23 cellular contexts compared by ENCODE assay signal in genomic region chr7:14892961-14893360, GRCh38. TPM values are rescaled to one million over a fixed set of nuclear protein-coding genes. Genes with fewer than 3 reads are reported as not detected.
DNase-seq lines count a peak whose midpoint lies in the region; ATAC-seq, FAIRE-seq and TF ChIP-seq lines count a peak whose summit lies in the region.
"Had no signal": no experiment of that assay in that cellular context is flagged by ENCODE, and none has a peak within 500 bp of the region (broad histone marks: within the 10 kb centered on the region; RNA-seq: fewer than 3 reads in every experiment).

No MANE protein-coding gene starts in this region.

- no peak overlapping the region for H3K4me3 ChIP-seq in PC-3 (ENCODE audit: low read length)
- H3K4me3 ChIP-seq: GM23338 had no signal

- H3K9me3 ChIP-seq in PC-3 (ENCODE audit: low read length): no peaks in the 10 kb centered on the region

- FAIRE-seq in H54 (lab: Jason Lieb, UNC): peak; percentile 95
- FAIRE-seq: RCC 7860 had no signal

- intact Hi-C loops in PC-3 (cut with micrococcal nuclease): no loop called here
- intact Hi-C loops in posterior cingulate gyrus (cut with DNase I): no loop called here

- CTCF ChIA-PET in PC-3 (lab: Charles Lee): no interaction called here

- POLR2A ChIA-PET in PC-3 (lab: Charles Lee; ENCODE audit: unreplicated experiment): no interaction called here

- no peak overlapping the region for H2AFZ ChIP-seq in PC-3 (ENCODE audit: low read length)
- H2AFZ ChIP-seq: GM23338 had no signal

- no peaks in the 10 kb centered on the region for H3K27me3 ChIP-seq in PC-3 (ENCODE audit: low read length)

- H3K79me2 ChIP-seq in PC-3 (ENCODE audit: low read length): no peaks in the 10 kb centered on the region

- ATAC-seq in PC-3: peak; percentile 65
- no peak for ATAC-seq in esophagus mucosa
- no peak for ATAC-seq in HG02938 (IDR thresholded peaks at IDR 0.05; ENCODE audit: unreplicated experiment)
- ATAC-seq: GM23338, Right ventricle myocardium inferior had no signal

- no peak overlapping the region for H3K4me2 ChIP-seq in PC-3 (ENCODE audit: low read length)
- H3K4me2 ChIP-seq: GM23338 had no signal

- no TSS peak for BruUV-seq in PC-3 (replicated peaks; lab: Mats Ljungman, UMichigan)

- H4K20me1 ChIP-seq in PC-3 (ENCODE audit: low read length): no peaks in the 10 kb centered on the region

- H3K9ac ChIP-seq in PC-3 (ENCODE audit: low read length): no peak overlapping the region

- H3K27ac ChIP-seq in PC-3 (ENCODE audit: low read length): no peak overlapping the region

- no peaks in the 10 kb centered on the region for H3K9me2 ChIP-seq in PC-3 (replicated peaks; ENCODE audit: low read length)

- TF ChIP-seq CTCF in PC-3 (conservative IDR thresholded peaks at IDR 0.05; ENCODE audit: low read depth, low read length): no peak

- no peaks in the 10 kb centered on the region for H3F3A ChIP-seq in PC-3 (ENCODE audit: low read length, unreplicated experiment)

- H3K4me1 ChIP-seq in PC-3 (ENCODE audit: insufficient read depth, low read length): peaks cover 16% of the 10 kb centered on the region; the same call in 1 of the 2 replicates

- DNase-seq in COLO829 (ENCODE audit: low spot score) (peak; percentile 21), H54 (ENCODE audit: insufficient read length, low spot score) (no peak), PC-3 (peak; percentile 42), dermis blood vessel endothelial cell (peak; percentile 17), anterior cingulate cortex (lab: John Stamatoyannopoulos, UW) (no peak), posterior cingulate gyrus (no peak)
- DNase-seq: ACHN; C1 segment of cervical spinal cord; CD8-positive, alpha-beta memory T cell; GDM1; HFFc6; Kasumi-1; MM.1S; NCI-H1092 treated with DMSO at 0.1 percent for 48 hours; NCI-H146; NCI-H2029 treated with DMSO at 0.1 percent for 48 hours; NCI-H2171; NCI-H446 treated with DMSO at 0.1 percent for 48 hours had no signal

- no peaks in the 10 kb centered on the region for H3K36me3 ChIP-seq in PC-3 (ENCODE audit: low read depth, low read length)

- no peak for TF ChIP-seq POLR2A in H54 (IDR thresholded peaks at IDR 0.05; ENCODE audit: low read depth, low read length)

RNA-seq across cellular contexts. Expression of gene DGKB, which starts 9.6 kb away (rescaled TPM):
- total RNA-seq in PC-3 (2014; rRNA removed) (0.15 and 0.69 TPM in 2 replicates), dermis blood vessel endothelial cell (not detected in 2 replicates), esophagus mucosa (0.08 TPM)
- total RNA-seq: CD8-positive, alpha-beta memory T cell had no signal

Comparison
In these comparisons a context has a peak if more than half of its experiments do, and no peak if none do; other contexts are left out.
1. DNase-seq: peak in COLO829 (single experiment), PC-3 (single experiment) and dermis blood vessel endothelial cell (single experiment); none in H54 (single experiment), anterior cingulate cortex (0 of 58) and posterior cingulate gyrus (0 of 10).